In the genomic region with DNA sequence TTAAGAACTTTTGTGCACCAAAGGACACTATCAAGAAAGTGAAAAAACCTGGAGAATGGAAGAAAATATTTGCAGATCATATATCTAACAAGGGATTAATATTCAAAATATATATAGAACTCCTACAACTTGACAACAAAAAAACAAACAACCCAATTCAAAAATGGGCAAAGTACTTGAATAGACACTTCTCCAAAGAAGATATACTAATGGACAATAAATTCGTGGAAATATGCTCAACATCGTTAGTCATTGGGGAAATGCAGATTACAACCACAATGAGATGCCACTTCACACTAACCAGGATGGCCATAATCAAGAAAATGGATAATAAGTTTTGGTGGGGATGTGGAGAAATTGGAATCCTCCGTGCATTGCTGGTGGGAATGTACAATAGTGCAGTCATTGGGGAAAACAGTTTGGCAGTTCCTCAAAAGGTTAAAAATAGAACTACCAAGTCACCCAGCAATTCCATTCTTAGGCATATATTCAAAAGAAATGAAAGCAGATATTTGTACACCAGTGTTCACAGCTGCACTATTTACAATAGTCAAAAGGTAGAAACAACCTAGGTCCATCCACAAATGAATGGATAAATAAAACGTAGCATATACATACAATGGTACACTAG, we compare ENCODE assay signal across 2 cellular contexts.
TF ChIP-seq lines count a peak whose summit lies in the region.

No MANE protein-coding gene starts in this region.

TF ChIP-seq in A549, 52 proteins besides CTCF, POLR2A, EP300 and RAD21:
- TF ChIP-seq, protein P1, sequence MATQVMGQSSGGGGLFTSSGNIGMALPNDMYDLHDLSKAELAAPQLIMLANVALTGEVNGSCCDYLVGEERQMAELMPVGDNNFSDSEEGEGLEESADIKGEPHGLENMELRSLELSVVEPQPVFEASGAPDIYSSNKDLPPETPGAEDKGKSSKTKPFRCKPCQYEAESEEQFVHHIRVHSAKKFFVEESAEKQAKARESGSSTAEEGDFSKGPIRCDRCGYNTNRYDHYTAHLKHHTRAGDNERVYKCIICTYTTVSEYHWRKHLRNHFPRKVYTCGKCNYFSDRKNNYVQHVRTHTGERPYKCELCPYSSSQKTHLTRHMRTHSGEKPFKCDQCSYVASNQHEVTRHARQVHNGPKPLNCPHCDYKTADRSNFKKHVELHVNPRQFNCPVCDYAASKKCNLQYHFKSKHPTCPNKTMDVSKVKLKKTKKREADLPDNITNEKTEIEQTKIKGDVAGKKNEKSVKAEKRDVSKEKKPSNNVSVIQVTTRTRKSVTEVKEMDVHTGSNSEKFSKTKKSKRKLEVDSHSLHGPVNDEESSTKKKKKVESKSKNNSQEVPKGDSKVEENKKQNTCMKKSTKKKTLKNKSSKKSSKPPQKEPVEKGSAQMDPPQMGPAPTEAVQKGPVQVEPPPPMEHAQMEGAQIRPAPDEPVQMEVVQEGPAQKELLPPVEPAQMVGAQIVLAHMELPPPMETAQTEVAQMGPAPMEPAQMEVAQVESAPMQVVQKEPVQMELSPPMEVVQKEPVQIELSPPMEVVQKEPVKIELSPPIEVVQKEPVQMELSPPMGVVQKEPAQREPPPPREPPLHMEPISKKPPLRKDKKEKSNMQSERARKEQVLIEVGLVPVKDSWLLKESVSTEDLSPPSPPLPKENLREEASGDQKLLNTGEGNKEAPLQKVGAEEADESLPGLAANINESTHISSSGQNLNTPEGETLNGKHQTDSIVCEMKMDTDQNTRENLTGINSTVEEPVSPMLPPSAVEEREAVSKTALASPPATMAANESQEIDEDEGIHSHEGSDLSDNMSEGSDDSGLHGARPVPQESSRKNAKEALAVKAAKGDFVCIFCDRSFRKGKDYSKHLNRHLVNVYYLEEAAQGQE (IDR thresholded peaks at IDR 0.05) = no peak
- TF ChIP-seq E2F6 (IDR thresholded peaks at IDR 0.05; ENCODE audit: borderline replicate concordance, low read depth) = no peak
- 0 out of 2 replicates have a peak, but pooled peaks have one; percentile 0 for TF ChIP-seq ZC3H11A (IDR thresholded peaks at IDR 0.05)
- no peak for TF ChIP-seq RARB (CRISPR knock-in tag; IDR thresholded peaks at IDR 0.05)

TF ChIP-seq in SK-N-SH, 30 proteins besides CTCF, POLR2A, EP300 and RAD21:
- no peak for TF ChIP-seq SIN3A (IDR thresholded peaks at IDR 0.05; ENCODE audit: borderline replicate concordance, low read depth, low read length)
- no peak for TF ChIP-seq MAX (IDR thresholded peaks at IDR 0.05; ENCODE audit: low read depth)
- no peak for TF ChIP-seq RFX5 (IDR thresholded peaks at IDR 0.05; ENCODE audit: low read length)
- no peak for TF ChIP-seq TCF12 (IDR thresholded peaks at IDR 0.05)
- no peak for TF ChIP-seq NFIC (IDR thresholded peaks at IDR 0.05; ENCODE audit: borderline replicate concordance)
- TF ChIP-seq SMC3 (IDR thresholded peaks at IDR 0.05; ENCODE audit: low read depth, low read length) = no peak
- no peak for TF ChIP-seq MXI1 (IDR thresholded peaks at IDR 0.05; ENCODE audit: low read depth, low read length)
- TF ChIP-seq ZBTB33 (IDR thresholded peaks at IDR 0.05; ENCODE audit: borderline replicate concordance, low read depth) = no peak
- TF ChIP-seq POLR2AphosphoS5 (IDR thresholded peaks at IDR 0.05; ENCODE audit: low read depth, low read length) = no peak
- no peak for TF ChIP-seq YY1 (IDR thresholded peaks at IDR 0.05; ENCODE audit: low read depth)
- no peak for TF ChIP-seq RXRA (IDR thresholded peaks at IDR 0.05; ENCODE audit: borderline replicate concordance, low read depth)
- TF ChIP-seq, protein P1 (IDR thresholded peaks at IDR 0.05; ENCODE audit: low read depth, low read length) = no peak
- no peak for TF ChIP-seq EZH2phosphoT487 (IDR thresholded peaks at IDR 0.05; ENCODE audit: borderline replicate concordance, low read depth)
- TF ChIP-seq, protein P2, sequence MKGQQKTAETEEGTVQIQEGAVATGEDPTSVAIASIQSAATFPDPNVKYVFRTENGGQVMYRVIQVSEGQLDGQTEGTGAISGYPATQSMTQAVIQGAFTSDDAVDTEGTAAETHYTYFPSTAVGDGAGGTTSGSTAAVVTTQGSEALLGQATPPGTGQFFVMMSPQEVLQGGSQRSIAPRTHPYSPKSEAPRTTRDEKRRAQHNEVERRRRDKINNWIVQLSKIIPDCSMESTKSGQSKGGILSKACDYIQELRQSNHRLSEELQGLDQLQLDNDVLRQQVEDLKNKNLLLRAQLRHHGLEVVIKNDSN (IDR thresholded peaks at IDR 0.05; ENCODE audit: borderline replicate concordance, low read depth) = no peak
